In genomic region chr16:27486760-27487159, GRCh38 we compare ENCODE assay signal across 1 cellular context.
TF ChIP-seq lines count a peak whose summit lies in the region.

No MANE protein-coding gene starts in this region.

TF ChIP-seq in K562, 482 proteins besides CTCF, POLR2A, EP300 and RAD21 (continued from another document):
- TF ChIP-seq BRCA1 (IDR thresholded peaks at IDR 0.05) (no peak), BRCA1 (CRISPR knock-in tag; IDR thresholded peaks at IDR 0.05) (no peak), ZNF316 (IDR thresholded peaks at IDR 0.05) (peak; percentile 26; the same call in 1 of the 2 replicates), NR2C1 (IDR thresholded peaks at IDR 0.05) (no peak), NR2C1 (tag; IDR thresholded peaks at IDR 0.05) (no peak)
